8 cellular contexts compared by ENCODE assay signal in the genomic region with DNA sequence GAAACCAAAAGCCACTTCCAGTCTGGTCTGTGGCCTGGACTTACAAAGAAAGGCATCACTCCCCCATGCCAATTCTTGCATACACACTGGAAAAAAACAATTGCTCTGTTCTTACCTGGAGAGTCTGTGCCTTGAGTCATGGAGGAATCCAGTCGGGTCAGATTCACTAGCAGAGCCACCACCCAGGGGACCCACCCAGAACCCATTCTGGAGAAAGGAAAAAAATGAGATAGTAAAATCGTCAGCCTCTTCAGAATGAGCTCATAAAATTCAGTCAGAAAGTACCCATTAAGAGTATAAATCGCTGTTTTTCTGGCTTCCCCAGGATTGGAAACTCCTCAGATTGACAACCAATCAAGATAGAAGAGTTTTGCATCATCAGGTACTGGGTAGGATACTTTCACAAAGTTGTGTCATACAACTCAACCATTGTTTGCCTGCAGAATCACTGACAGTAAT. TPM values are rescaled to one million over a fixed set of nuclear protein-coding genes. Genes with fewer than 3 reads are reported as not detected.
DNase-seq lines count a peak whose midpoint lies in the region; ATAC-seq, FAIRE-seq and TF ChIP-seq lines count a peak whose summit lies in the region.

A gene (minus strand): TSS at position 257 of the 459 bp plus-strand sequence. CDS start 51 bp downstream, at position 206.

- H3K4me2 ChIP-seq in keratinocyte (ENCODE audit: control insufficient read depth, extremely low read depth, insufficient read depth, low read depth, low read length) = peak within 1 kb of the TSS; percentile 80

- H3K9me3 ChIP-seq in keratinocyte (ENCODE audit: control insufficient read depth, low read depth, low read length) (no peaks in the 10 kb centered on the region), adrenal gland (replicated peaks in 1 of 3) (no peaks in the 10 kb centered on the region)

- no peak for TF ChIP-seq POLR2A in adrenal gland (IDR thresholded peaks at IDR 0.05)

- H2AFZ ChIP-seq in keratinocyte (ENCODE audit: control insufficient read depth, low read length) = peak within 1 kb of the TSS; percentile 88

- H3K36me3 ChIP-seq in keratinocyte (ENCODE audit: control insufficient read depth in 2 of 2, extremely low read depth in 1 of 2, insufficient read depth in 2 of 2, low read length in 2 of 2) (no peaks in the 10 kb centered on the region), adrenal gland (replicated peaks in 1 of 2) (no peaks in the 10 kb centered on the region)

- intact Hi-C loops in CD14-positive monocyte (cut with micrococcal nuclease) (no loop called here), adrenal gland (cut with DNase I) (no loop called here)

- no peaks in the 10 kb centered on the region for H3K9me1 ChIP-seq in keratinocyte (ENCODE audit: control insufficient read depth, extremely low read depth, insufficient read depth, low read length)

- dilution Hi-C loops in keratinocyte (cut with MboI; ENCODE audit: extremely low pct_ligation_motif_present, low sequenced_read_pairs) = no loop called here

- TF ChIP-seq CTCF in CD14-positive monocyte (IDR thresholded peaks at IDR 0.05) = no peak
- no peak for TF ChIP-seq CTCF in keratinocyte (optimal IDR thresholded peaks at IDR 0.05 in 1 of 3, IDR thresholded peaks at IDR 0.05 in 1 of 3, conservative IDR thresholded peaks at IDR 0.05 in 1 of 3; ENCODE audit: extremely low read depth in 1 of 3, insufficient read depth in 2 of 3, low read length in 3 of 3)
- no peak for TF ChIP-seq CTCF in glutamatergic neuron (IDR thresholded peaks at IDR 0.05; ENCODE audit: partially characterized antibody, unreplicated experiment)
- TF ChIP-seq CTCF in adrenal gland (IDR thresholded peaks at IDR 0.05) = no peak

- peaks cover 42% of the 10 kb centered on the region for H3K4me1 ChIP-seq in keratinocyte (ENCODE audit: control insufficient read depth, extremely low read depth, insufficient read depth, low read length)
- no peaks in the 10 kb centered on the region for H3K4me1 ChIP-seq in adrenal gland (replicated peaks in 1 of 2)

- DNase-seq in CD14-positive monocyte (ENCODE audit: low spot score) = no peak
- peak; percentile 9 for DNase-seq in SW480 (ENCODE audit: low spot score)
- no peak for DNase-seq in keratinocyte (ENCODE audit: low read depth, low spot score)
- DNase-seq in NCI-H2196 (lab: John Stamatoyannopoulos, UW; ENCODE audit: unreplicated experiment) = no peak
- no peak for DNase-seq in glutamatergic neuron
- DNase-seq in mesenteric fat pad (ENCODE audit: low spot score) = no peak
- no peak for DNase-seq in adrenal gland

- peaks cover 0 to 1% (median 0%) of the 10 kb centered on the region in 3 donors for H3K27me3 Mint-ChIP-seq in CD14-positive monocyte (ENCODE audit: low read depth in 3 of 3)
- H3K27me3 Mint-ChIP-seq in glutamatergic neuron (ENCODE audit: unreplicated experiment) = no peaks in the 10 kb centered on the region

- peak within 1 kb of the TSS; percentile 48 to 56 for H3K4me3 Mint-ChIP-seq in CD14-positive monocyte
- no peak within 1 kb of the TSS for H3K4me3 Mint-ChIP-seq in glutamatergic neuron (ENCODE audit: unreplicated experiment)

- H3K79me2 ChIP-seq in keratinocyte (ENCODE audit: control insufficient read depth, insufficient read depth, low read length) = no peaks in the 10 kb centered on the region

- H3K27ac ChIP-seq in keratinocyte (ENCODE audit: control insufficient read depth, insufficient read depth, low read length) (peak within 1 kb of the TSS; percentile 86), adrenal gland (no peak within 1 kb of the TSS)

- peak within 1 kb of the TSS in 2 of 3 experiments; percentile 14 to 29 for H3K4me3 ChIP-seq in keratinocyte (ENCODE audit: control insufficient read depth in 2 of 3, extremely low read depth in 1 of 3, insufficient read depth in 2 of 3, low read depth in 1 of 3, low read length in 3 of 3)
- peak within 1 kb of the TSS in 1 of 4 donors; percentile 19 for H3K4me3 ChIP-seq in adrenal gland

- peak; percentile 95 for FAIRE-seq in keratinocyte (lab: Jason Lieb, UNC)

- H4K20me1 ChIP-seq in keratinocyte (ENCODE audit: control insufficient read depth, extremely low read depth, insufficient read depth, low read length) = no peaks in the 10 kb centered on the region

- 31 to 55% (median 48%) methylated on average over 3 of the region's 3 CpGs for WGBS in adrenal gland, 4 donors

- H3K27ac Mint-ChIP-seq in CD14-positive monocyte (peak within 1 kb of the TSS in 4 of 7 donors; percentile 46 to 76 (median 66)), glutamatergic neuron (ENCODE audit: unreplicated experiment) (no peak within 1 kb of the TSS)

- H3K9ac ChIP-seq in keratinocyte (ENCODE audit: control insufficient read depth, extremely low read depth, insufficient read depth, low read length) = peak within 1 kb of the TSS; percentile 60

- no peaks in the 10 kb centered on the region for H3K27me3 ChIP-seq in keratinocyte (ENCODE audit: control insufficient read depth, extremely low read depth, insufficient read depth, low read length)
- no peaks in the 10 kb centered on the region for H3K27me3 ChIP-seq in adrenal gland

- H3K4me1 Mint-ChIP-seq in CD14-positive monocyte (peaks cover 27% of the 10 kb centered on the region), glutamatergic neuron (ENCODE audit: low read depth, unreplicated experiment) (no peaks in the 10 kb centered on the region)

- H3K36me3 Mint-ChIP-seq in CD14-positive monocyte = peaks cover 0 to 24% of the 10 kb centered on the region in 2 donors
- H3K36me3 Mint-ChIP-seq in glutamatergic neuron (ENCODE audit: unreplicated experiment) = no peaks in the 10 kb centered on the region

- H3K9me3 Mint-ChIP-seq in CD14-positive monocyte (no peaks in the 10 kb centered on the region), glutamatergic neuron (ENCODE audit: unreplicated experiment) (no peaks in the 10 kb centered on the region)

- peak; percentile 69 for ATAC-seq in GM21723 (IDR thresholded peaks at IDR 0.05; ENCODE audit: unreplicated experiment)

RNA-seq across cellular contexts. Expression of the gene that starts here (rescaled TPM):
- polyA plus RNA-seq in CD14-positive monocyte (under 1 TPM; 0.25 to 0.64 TPM), keratinocyte (9.2 to 12.7 TPM (median 12.5 TPM) in 3 replicates), adrenal gland (1 to 10 TPM in 1 of 3 donors, under 1 TPM in 2; 0.71 to 1.6 (median 0.99) TPM)
- polyA plus RNA-seq in keratinocyte (2011; ENCODE audit: low read depth) = 0.34 TPM
- 4.4 and 6.7 TPM in 2 replicates for polyA plus RNA-seq in keratinocyte (2011; cell fraction: cytosol; rRNA removed)
- 24.8 and 29.0 TPM in 2 replicates for polyA plus RNA-seq in keratinocyte (2011; cell fraction: nucleus; rRNA removed)
- 3.8 and 7.3 TPM in 2 replicates for polyA plus RNA-seq in keratinocyte (2012; ENCODE audit: low replicate concordance)
- polyA minus RNA-seq in keratinocyte = 4.6 to 5.1 TPM (median 4.9 TPM) in 3 replicates
- not detected for polyA minus RNA-seq in keratinocyte (2011; cell fraction: cytosol; rRNA and poly(A)+ RNA removed)
- polyA minus RNA-seq in keratinocyte (2011; cell fraction: nucleus; rRNA and poly(A)+ RNA removed) = 5.6 and 5.8 TPM in 2 replicates
- total RNA-seq in glutamatergic neuron (ENCODE audit: unreplicated experiment) (not detected), mesenteric fat pad (not detected), adrenal gland (under 1 TPM in 5 of 8 donors, not detected in 3; 0.28 to 0.69 (median 0.61) TPM)
